ENCODE assay signal across 20 cellular contexts in the genomic region with DNA sequence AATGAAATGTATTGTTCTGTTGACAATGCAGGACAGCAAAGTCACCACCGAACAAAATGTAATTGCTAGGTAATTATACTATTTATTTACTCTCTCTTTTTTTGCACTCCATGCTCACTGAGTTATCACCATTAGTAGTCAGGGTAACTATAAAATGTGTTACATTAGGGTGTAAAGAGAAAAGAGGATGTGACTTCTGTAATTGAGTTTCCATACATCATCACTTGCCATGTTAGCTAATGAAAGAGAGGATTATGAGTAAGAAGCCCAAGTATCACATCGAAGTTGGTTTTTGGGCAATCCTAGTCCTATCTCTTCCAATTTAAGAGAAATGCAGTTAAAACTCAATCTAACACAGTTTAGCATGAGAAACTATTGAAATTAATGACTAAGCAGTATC. TPM values are rescaled to one million over a fixed set of nuclear protein-coding genes. Genes with fewer than 3 reads are reported as not detected.
A peak's percentile ranks its signal among the peaks of the same experiment; 100 is the strongest.
DNase-seq lines count a peak whose midpoint lies in the region; ATAC-seq and TF ChIP-seq lines count a peak whose summit lies in the region.
"Had no signal": no experiment of that assay in that cellular context is flagged by ENCODE, and none has a peak within 500 bp of the region (broad histone marks: within the 10 kb centered on the region; RNA-seq: fewer than 3 reads in every experiment).

No MANE protein-coding gene starts in this region.

- no peak overlapping the region for H3K27ac ChIP-seq in Karpas-422 (ENCODE audit: low read length)
- peak overlapping the region; percentile 10 to 84 (median 71) for H3K27ac ChIP-seq in gastrocnemius medialis
- no peak overlapping the region for H3K27ac ChIP-seq in ovary
- H3K27ac ChIP-seq in neural progenitor cell = no peak overlapping the region
- H3K27ac ChIP-seq: colonic mucosa, gastroesophageal sphincter, lower lobe of right lung, tibial artery had no signal

- H3K4me3 Mint-ChIP-seq in neural progenitor cell = no peak overlapping the region
- H3K4me3 Mint-ChIP-seq: activated naive CD4-positive, alpha-beta T cell treated with anti-CD3 and anti-CD28 coated beads for 36 hours; stimulated activated naive CD8-positive, alpha-beta T cell treated with anti-CD3 and anti-CD28 coated beads, Interleukin-15, amount 100 ng/mL, for 72 hours; T-helper 2 cell treated with Interferon-gamma antibody and Interleukin-4, amounts not matched to agents 5 μg/mL and 100 μg/mL, for 36 hours had no signal

- TF ChIP-seq POLR2A in gastrocnemius medialis (IDR thresholded peaks at IDR 0.05) = no peak
- no peak for TF ChIP-seq POLR2A in ovary (IDR thresholded peaks at IDR 0.05)

- H3K4me1 Mint-ChIP-seq in neural progenitor cell = no peaks in the 10 kb centered on the region
- H3K4me1 Mint-ChIP-seq: stimulated activated naive CD8-positive, alpha-beta T cell treated with anti-CD3 and anti-CD28 coated beads, Interleukin-15, amount 100 ng/mL, for 72 hours had no signal

- WGBS in ovary, 3 donors = 63 to 83% (median 71%) methylated on average over 2 of the region's 2 CpGs

- H3K9me3 ChIP-seq in Karpas-422 (ENCODE audit: low read length) (no peaks in the 10 kb centered on the region; the same call in 1 of the 2 replicates), gastrocnemius medialis (no peaks in the 10 kb centered on the region), ovary (no peaks in the 10 kb centered on the region), neural progenitor cell (ENCODE audit: low read depth) (peaks cover 47% of the 10 kb centered on the region)
- H3K9me3 ChIP-seq: colonic mucosa, gastroesophageal sphincter, lower lobe of right lung, SK-N-SH, tibial artery had no signal

- no peaks in the 10 kb centered on the region for H3K27me3 Mint-ChIP-seq in neural progenitor cell (ENCODE audit: insufficient read depth, low read depth)
- H3K27me3 Mint-ChIP-seq: CD4-positive, CD25-positive, alpha-beta regulatory T cell; stimulated activated naive CD8-positive, alpha-beta T cell treated with anti-CD3 and anti-CD28 coated beads, Interleukin-15, amount 100 ng/mL, for 72 hours had no signal

- H3K79me2 ChIP-seq in Karpas-422 (ENCODE audit: low read length) (peaks cover 26% of the 10 kb centered on the region), neural progenitor cell (ENCODE audit: low read depth) (no peaks in the 10 kb centered on the region)

- in situ Hi-C loops in gastrocnemius medialis (cut with MboI; ENCODE audit: low sequenced_read_pairs in 4 of 4) = loop anchor here in 2 of 4 donors (25.0 kb wide), 2 partner anchors 315 to 1090 kb away; partner anchors contain the start of gene ZXDB (in 1 of the 2)

- H3K4me2 ChIP-seq in Karpas-422 (ENCODE audit: low read depth, low read length, poor library complexity, severe bottlenecking) = no peak overlapping the region
- no peak overlapping the region for H3K4me2 ChIP-seq in neural progenitor cell
- H3K4me2 ChIP-seq: SK-N-SH had no signal

- ATAC-seq in GM18867 (IDR thresholded peaks at IDR 0.05; ENCODE audit: unreplicated experiment) = peak; percentile 42
- no peak for ATAC-seq in gastrocnemius medialis
- no peak for ATAC-seq in GM21390 (IDR thresholded peaks at IDR 0.05; ENCODE audit: unreplicated experiment)
- ATAC-seq: gastroesophageal sphincter; lower lobe of right lung; stimulated activated naive CD8-positive, alpha-beta T cell treated with anti-CD3 and anti-CD28 coated beads, Interleukin-15, amount 100 ng/mL, for 72 hours had no signal

- intact Hi-C loops in gastrocnemius medialis (cut with DNase I; ENCODE audit: low total_unique reads) (no loop called here), ovary (cut with DNase I) (no loop called here)

- H4K20me1 ChIP-seq in Karpas-422 (ENCODE audit: insufficient read depth, low read depth, low read length) (no peaks in the 10 kb centered on the region), neural progenitor cell (ENCODE audit: low read depth) (no peaks in the 10 kb centered on the region)

- peaks cover 4% of the 10 kb centered on the region for H3K9me3 Mint-ChIP-seq in neural progenitor cell
- H3K9me3 Mint-ChIP-seq: CD4-positive, CD25-positive, alpha-beta regulatory T cell; stimulated activated naive CD8-positive, alpha-beta T cell treated with anti-CD3 and anti-CD28 coated beads, Interleukin-15, amount 100 ng/mL, for 72 hours; T-helper 2 cell treated with Interferon-gamma antibody and Interleukin-4, amounts not matched to agents 5 μg/mL and 100 μg/mL, for 36 hours had no signal

- H3K27ac Mint-ChIP-seq in neural progenitor cell = no peak overlapping the region
- H3K27ac Mint-ChIP-seq: activated naive CD4-positive, alpha-beta T cell treated with anti-CD3 and anti-CD28 coated beads for 36 hours; CD4-positive, CD25-positive, alpha-beta regulatory T cell; stimulated activated naive CD8-positive, alpha-beta T cell treated with anti-CD3 and anti-CD28 coated beads, Interleukin-15, amount 100 ng/mL, for 72 hours; T-helper 2 cell treated with Interferon-gamma antibody and Interleukin-4, amounts not matched to agents 5 μg/mL and 100 μg/mL, for 36 hours had no signal

- H3K4me1 ChIP-seq in Karpas-422 (ENCODE audit: low read length) (peaks cover 13% of the 10 kb centered on the region), gastrocnemius medialis (peaks cover 32 to 67% of the 10 kb centered on the region in 2 donors), ovary (ENCODE audit: insufficient read depth) (no peaks in the 10 kb centered on the region), neural progenitor cell (no peaks in the 10 kb centered on the region)
- H3K4me1 ChIP-seq: colonic mucosa had no signal

- H3K27me3 ChIP-seq in Karpas-422 (ENCODE audit: low read length) (no peaks in the 10 kb centered on the region), gastrocnemius medialis (no peaks in the 10 kb centered on the region), ovary (no peaks in the 10 kb centered on the region), neural progenitor cell (no peaks in the 10 kb centered on the region)
- H3K27me3 ChIP-seq: colonic mucosa, gastroesophageal sphincter, tibial artery had no signal

- H3K4me3 ChIP-seq in Karpas-422 (ENCODE audit: low read length) (no peak overlapping the region), gastrocnemius medialis (no peak overlapping the region), ovary (no peak overlapping the region), neural progenitor cell (no peak overlapping the region)
- H3K4me3 ChIP-seq: colonic mucosa, gastroesophageal sphincter, lower lobe of right lung, tibial artery had no signal

- TF ChIP-seq EP300 in ovary (IDR thresholded peaks at IDR 0.05) = no peak

- no peaks in the 10 kb centered on the region for H3K9me2 ChIP-seq in Karpas-422 (replicated peaks; ENCODE audit: insufficient read depth, low read length)
- H3K9me2 ChIP-seq: SK-N-SH had no signal

- H3K36me3 ChIP-seq in Karpas-422 (ENCODE audit: insufficient read depth, low read length) = peaks cover 7% of the 10 kb centered on the region; the same call in 1 of the 2 replicates
- no peaks in the 10 kb centered on the region for H3K36me3 ChIP-seq in gastrocnemius medialis
- H3K36me3 ChIP-seq in ovary = no peaks in the 10 kb centered on the region
- no peaks in the 10 kb centered on the region for H3K36me3 ChIP-seq in neural progenitor cell
- H3K36me3 ChIP-seq: colonic mucosa, gastroesophageal sphincter, lower lobe of right lung, tibial artery had no signal

- H3K9ac ChIP-seq in Karpas-422 (ENCODE audit: low read length) (no peak overlapping the region), neural progenitor cell (no peak overlapping the region)
- H3K9ac ChIP-seq: SK-N-SH had no signal

- DNase-seq in Karpas-422 = peak; percentile 44
- peak; percentile 94 for DNase-seq in NCI-H748 treated with DMSO at 0.1 percent for 48 hours (lab: John Stamatoyannopoulos, UW)
- no peak for DNase-seq in gastrocnemius medialis
- DNase-seq in ovary = no peak
- DNase-seq in neural progenitor cell (ENCODE audit: low spot score) = no peak
- DNase-seq: activated CD4-positive, alpha-beta T cell treated with anti-CD3 and anti-CD28 coated beads, Interleukin-2, amount 50 U/mL, for 1 hour; activated naive CD4-positive, alpha-beta T cell treated with anti-CD3 and anti-CD28 coated beads for 36 hours; CD4-positive, CD25-positive, alpha-beta regulatory T cell; colonic mucosa; lower lobe of right lung; NCI-H1694; posterior cingulate gyrus; SK-N-SH; stimulated activated naive CD8-positive, alpha-beta T cell treated with anti-CD3 and anti-CD28 coated beads, Interleukin-15, amount 100 ng/mL, for 72 hours; tibial artery had no signal

- H3F3A ChIP-seq in neural progenitor cell (ENCODE audit: low read depth) = no peaks in the 10 kb centered on the region

- H2AFZ ChIP-seq in Karpas-422 (ENCODE audit: low read length) = no peak overlapping the region
- no peak overlapping the region for H2AFZ ChIP-seq in neural progenitor cell (replicated peaks)

- TF ChIP-seq CTCF in gastrocnemius medialis (IDR thresholded peaks at IDR 0.05 in 4 of 5, conservative IDR thresholded peaks at IDR 0.05 in 1 of 5) = no peak
- no peak for TF ChIP-seq CTCF in ovary (IDR thresholded peaks at IDR 0.05)
- no peak for TF ChIP-seq CTCF in neural progenitor cell (IDR thresholded peaks at IDR 0.05)

- no peaks in the 10 kb centered on the region for H3K36me3 Mint-ChIP-seq in neural progenitor cell
- H3K36me3 Mint-ChIP-seq: CD4-positive, CD25-positive, alpha-beta regulatory T cell had no signal

RNA-seq across cellular contexts. Expression of gene ZXDA, which starts 7.6 kb away (rescaled TPM):
- total RNA-seq in Karpas-422 (2014; rRNA removed; shearing (Covaris generic); ENCODE audit: low replicate concordance) = 6.3 and 10.6 TPM in 2 replicates
- total RNA-seq in gastrocnemius medialis (1 to 10 TPM; 1.8 to 4.8 (median 2.2) TPM), ovary (1 to 10 TPM; 7.0 to 9.1 (median 8.2) TPM), neural progenitor cell (ENCODE audit: low replicate concordance) (not detected in 2 replicates)
- polyA plus RNA-seq in ovary = 1 to 10 TPM; 2.9 to 3.2 TPM
- polyA plus RNA-seq: neural cell had no signal

Comparison
In these comparisons a context has a peak if more than half of its experiments do, and no peak if none do; other contexts are left out.
1. DNase-seq: peak in Karpas-422 (single experiment) and NCI-H748 treated with DMSO at 0.1 percent for 48 hours (single experiment); none in gastrocnemius medialis (0 of 2), ovary (0 of 5) and neural progenitor cell (single experiment).
2. H3K27ac ChIP-seq: peak in gastrocnemius medialis (4 of 4); none in Karpas-422 (single experiment), ovary (0 of 2) and neural progenitor cell (single experiment).